Comparison of ENCODE assay signal across 1 cellular context in the genomic region with DNA sequence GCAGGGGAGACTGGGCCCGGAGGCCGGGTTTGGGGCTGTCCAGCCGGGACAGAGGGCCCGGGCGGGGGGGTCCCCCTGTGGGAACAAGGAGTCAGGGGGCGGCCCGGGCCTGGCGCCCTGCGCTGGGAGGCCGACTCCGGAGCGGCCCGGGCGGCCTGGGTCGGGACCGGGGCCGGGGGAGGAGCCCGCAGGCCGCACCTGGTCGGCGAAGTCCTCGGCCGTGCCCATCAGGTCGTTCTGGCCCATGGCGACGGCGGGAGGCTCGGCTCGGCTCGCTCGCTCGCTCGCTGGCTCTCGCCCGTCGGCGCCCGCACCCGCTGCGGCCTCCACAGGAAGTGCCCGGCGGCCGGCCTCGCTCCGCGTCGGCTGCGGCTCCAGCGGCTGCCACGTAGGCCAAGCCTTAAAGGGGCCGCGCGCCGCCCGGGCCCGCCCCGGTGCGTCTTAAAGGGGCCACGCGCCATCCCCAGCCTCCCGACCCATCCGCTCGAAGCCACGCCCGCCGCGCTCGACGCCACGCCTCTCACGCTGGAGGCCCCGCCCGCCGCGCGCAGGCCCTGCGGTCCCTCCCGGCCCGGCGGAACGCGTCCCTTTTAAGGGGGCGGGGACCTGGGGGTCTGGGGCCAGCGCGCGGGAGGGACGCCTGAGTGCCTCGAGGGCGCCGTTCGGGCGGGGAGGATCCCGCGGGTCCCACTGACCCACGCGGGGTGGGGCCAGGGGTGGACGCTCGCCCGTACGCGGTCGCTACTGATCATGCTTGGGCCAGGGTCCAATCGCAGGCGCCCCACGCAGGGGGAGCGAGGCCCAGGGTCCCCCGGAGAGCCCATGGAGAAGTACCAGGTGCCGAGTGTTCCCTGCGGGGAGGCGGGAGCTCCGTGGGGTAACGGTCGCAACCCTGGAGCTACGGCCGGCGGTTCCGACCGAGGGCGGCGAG.
TF ChIP-seq lines count a peak whose summit lies in the region.

A gene (plus strand): TSS at position 643 of the 931 bp plus-strand sequence. CDS start 108 bp downstream, at position 751.
A gene (minus strand): TSS at position 337 of the 931 bp plus-strand sequence. CDS start 91 bp downstream, at position 246.

TF ChIP-seq in IMR-90, 13 proteins besides CTCF, POLR2A, EP300 and RAD21 (continued from another document):
- TF ChIP-seq, protein P1, sequence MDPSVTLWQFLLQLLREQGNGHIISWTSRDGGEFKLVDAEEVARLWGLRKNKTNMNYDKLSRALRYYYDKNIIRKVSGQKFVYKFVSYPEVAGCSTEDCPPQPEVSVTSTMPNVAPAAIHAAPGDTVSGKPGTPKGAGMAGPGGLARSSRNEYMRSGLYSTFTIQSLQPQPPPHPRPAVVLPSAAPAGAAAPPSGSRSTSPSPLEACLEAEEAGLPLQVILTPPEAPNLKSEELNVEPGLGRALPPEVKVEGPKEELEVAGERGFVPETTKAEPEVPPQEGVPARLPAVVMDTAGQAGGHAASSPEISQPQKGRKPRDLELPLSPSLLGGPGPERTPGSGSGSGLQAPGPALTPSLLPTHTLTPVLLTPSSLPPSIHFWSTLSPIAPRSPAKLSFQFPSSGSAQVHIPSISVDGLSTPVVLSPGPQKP (IDR thresholded peaks at IDR 0.05; ENCODE audit: borderline replicate concordance, low read depth, low read length): 0 out of 2 replicates have a peak, but pooled peaks have one; percentile 14
- TF ChIP-seq MAZ (IDR thresholded peaks at IDR 0.05; ENCODE audit: borderline replicate concordance, low read depth, low read length) (peak; percentile 58; the same call in 1 of the 2 replicates), BHLHE40 (IDR thresholded peaks at IDR 0.05; ENCODE audit: low read depth, low read length) (0 out of 2 replicates have a peak, but pooled peaks have one; percentile 15), CHD1 (IDR thresholded peaks at IDR 0.05; ENCODE audit: low read depth, low read length) (peak; percentile 79), RCOR1 (IDR thresholded peaks at IDR 0.05; ENCODE audit: insufficient replicate concordance, low read length) (no peak)
- TF ChIP-seq, protein P2, sequence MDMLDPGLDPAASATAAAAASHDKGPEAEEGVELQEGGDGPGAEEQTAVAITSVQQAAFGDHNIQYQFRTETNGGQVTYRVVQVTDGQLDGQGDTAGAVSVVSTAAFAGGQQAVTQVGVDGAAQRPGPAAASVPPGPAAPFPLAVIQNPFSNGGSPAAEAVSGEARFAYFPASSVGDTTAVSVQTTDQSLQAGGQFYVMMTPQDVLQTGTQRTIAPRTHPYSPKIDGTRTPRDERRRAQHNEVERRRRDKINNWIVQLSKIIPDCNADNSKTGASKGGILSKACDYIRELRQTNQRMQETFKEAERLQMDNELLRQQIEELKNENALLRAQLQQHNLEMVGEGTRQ (IDR thresholded peaks at IDR 0.05; ENCODE audit: low read depth, low read length): no peak
